Comparison of ENCODE assay signal across 32 cellular contexts in genomic region chr20:33751775-33752174, GRCh38.
"Had no signal": no experiment of that assay in that cellular context is flagged by ENCODE, and none has a peak within 500 bp of the region (broad histone marks: within the 10 kb centered on the region; RNA-seq: fewer than 3 reads in every experiment).

No MANE protein-coding gene starts in this region.

- H3K4me2 ChIP-seq: hepatocyte, smooth muscle cell had no signal

- H3K36me3 ChIP-seq: breast epithelium had no signal

- ATAC-seq: activated naive CD4-positive, alpha-beta T cell treated with anti-CD3 and anti-CD28 coated beads, Interleukin-2, amount 50 U/mL, for 72 hours; activated T-cell treated with anti-CD3 and anti-CD28 coated beads, Interleukin-2, amount 50 U/mL, for 72 hours; left cardiac atrium; left ventricle myocardium superior; psoas muscle; stimulated activated memory B cell treated with anti-CD40 and anti-IgM and Interleukin-4, amounts not matched to agents 10 μg/mL and 1 μg/mL and 100 μg/mL, for 72 hours; stimulated activated naive CD8-positive, alpha-beta T cell treated with anti-CD3 and anti-CD28 coated beads, Interleukin-15, amount 100 ng/mL, for 72 hours had no signal

- H3K79me2 ChIP-seq: hepatocyte, parathyroid adenoma had no signal

- H3K4me3 ChIP-seq: breast epithelium, esophagus muscularis mucosa, hepatocyte, psoas muscle, right atrium auricular region, smooth muscle cell, upper lobe of left lung, vagina had no signal

- H3K27me3 ChIP-seq: breast epithelium, esophagus muscularis mucosa, hepatocyte, right atrium auricular region, upper lobe of left lung, vagina had no signal

- H3K27ac ChIP-seq: breast epithelium, esophagus muscularis mucosa, hepatocyte, parathyroid adenoma, psoas muscle, right atrium auricular region, upper lobe of left lung, vagina had no signal

- DNase-seq: activated CD4-positive, alpha-beta T cell treated with anti-CD3 and anti-CD28 coated beads for 1 hour; activated naive CD4-positive, alpha-beta T cell; activated T-cell treated with anti-CD3 and anti-CD28 coated beads for 4 hours; activated T-cell treated with anti-CD3 and anti-CD28 coated beads, Interleukin-2, amount 50 U/mL, for 72 hours; endodermal cell; foreskin melanocyte; glutamatergic neuron; islet precursor cell; left cardiac atrium; left ventricle myocardium superior; mammary epithelial cell; nephron progenitor cell; nucleus accumbens; psoas muscle; stimulated activated CD4-positive, alpha-beta T cell treated with anti-CD3 and anti-CD28 coated beads, Interleukin-1b, Interleukin-23, amount 100 ng/mL, for 48 hours; stimulated activated CD4-positive, alpha-beta T cell treated with anti-CD3 and anti-CD28 coated beads, Interleukin-4, amount 100 ng/mL, for 4 hours; stimulated activated CD8-positive, alpha-beta memory T cell treated with anti-CD3 and anti-CD28 coated beads, Interleukin-4, amount 100 ng/mL, for 48 hours; stimulated activated naive CD8-positive, alpha-beta T cell treated with anti-CD3 and anti-CD28 coated beads, Interleukin-15, amount 100 ng/mL, for 72 hours; substantia nigra; T-helper 2 cell; upper lobe of left lung had no signal

- H3K4me3 Mint-ChIP-seq: activated T-cell treated with anti-CD3 and anti-CD28 coated beads, Interleukin-2, amount 50 U/mL, for 72 hours; central memory CD8-positive, alpha-beta T cell; dendritic cell treated with granulocyte-macrophage colony-stimulating factor and Interleukin-4, amounts not matched to agents 40 ng/mL and 50 ng/mL, for 4 days; endodermal cell; nephron progenitor cell; stimulated activated memory B cell treated with anti-CD40 and anti-IgM and Interleukin-4, amounts not matched to agents 10 μg/mL and 1 μg/mL and 100 μg/mL, for 72 hours; stimulated activated naive CD8-positive, alpha-beta T cell treated with anti-CD3 and anti-CD28 coated beads, Interleukin-15, amount 100 ng/mL, for 72 hours had no signal

- H3K4me1 Mint-ChIP-seq: central memory CD8-positive, alpha-beta T cell; endodermal cell; nephron progenitor cell had no signal

- H3K9me3 ChIP-seq: esophagus muscularis mucosa, psoas muscle, right atrium auricular region, upper lobe of left lung, vagina had no signal

- H2AFZ ChIP-seq: hepatocyte, parathyroid adenoma had no signal

- H3K27me3 Mint-ChIP-seq: central memory CD8-positive, alpha-beta T cell; dendritic cell treated with granulocyte-macrophage colony-stimulating factor and Interleukin-4, amounts not matched to agents 40 ng/mL and 50 ng/mL, for 4 days; stimulated activated memory B cell treated with anti-CD40 and anti-IgM and Interleukin-4, amounts not matched to agents 10 μg/mL and 1 μg/mL and 100 μg/mL, for 72 hours; stimulated activated naive CD8-positive, alpha-beta T cell treated with anti-CD3 and anti-CD28 coated beads, Interleukin-15, amount 100 ng/mL, for 72 hours had no signal

- H3K9me3 Mint-ChIP-seq: activated naive CD4-positive, alpha-beta T cell treated with anti-CD3 and anti-CD28 coated beads, Interleukin-2, amount 50 U/mL, for 72 hours; activated T-cell treated with anti-CD3 and anti-CD28 coated beads, Interleukin-2, amount 50 U/mL, for 72 hours; central memory CD8-positive, alpha-beta T cell; dendritic cell treated with granulocyte-macrophage colony-stimulating factor and Interleukin-4, amounts not matched to agents 40 ng/mL and 50 ng/mL, for 4 days; endodermal cell; nephron progenitor cell; stimulated activated memory B cell treated with anti-CD40 and anti-IgM and Interleukin-4, amounts not matched to agents 10 μg/mL and 1 μg/mL and 100 μg/mL, for 72 hours; stimulated activated naive CD8-positive, alpha-beta T cell treated with anti-CD3 and anti-CD28 coated beads, Interleukin-15, amount 100 ng/mL, for 72 hours had no signal

- H3K4me1 ChIP-seq: breast epithelium, esophagus muscularis mucosa, parathyroid adenoma, psoas muscle, right atrium auricular region, upper lobe of left lung, vagina had no signal

- H3K27ac Mint-ChIP-seq: activated naive CD4-positive, alpha-beta T cell treated with anti-CD3 and anti-CD28 coated beads, Interleukin-2, amount 50 U/mL, for 72 hours; activated T-cell treated with anti-CD3 and anti-CD28 coated beads, Interleukin-2, amount 50 U/mL, for 72 hours; dendritic cell treated with granulocyte-macrophage colony-stimulating factor and Interleukin-4, amounts not matched to agents 40 ng/mL and 50 ng/mL, for 4 days; endodermal cell; nephron progenitor cell; stimulated activated memory B cell treated with anti-CD40 and anti-IgM and Interleukin-4, amounts not matched to agents 10 μg/mL and 1 μg/mL and 100 μg/mL, for 72 hours; stimulated activated naive CD8-positive, alpha-beta T cell treated with anti-CD3 and anti-CD28 coated beads, Interleukin-15, amount 100 ng/mL, for 72 hours had no signal
